In genomic region chr9:22022396-22022795, GRCh38 we compare ENCODE assay signal across 1 cellular context.
"Had no signal": no experiment of that assay in that cellular context is flagged by ENCODE, and none has a peak within 500 bp of the region (broad histone marks: within the 10 kb centered on the region; RNA-seq: fewer than 3 reads in every experiment).

No MANE protein-coding gene starts in this region.

- H3K4me3 ChIP-seq: GM12878 had no signal

- ATAC-seq: GM12878 had no signal
